8 cellular contexts compared by ENCODE assay signal in the genomic region with DNA sequence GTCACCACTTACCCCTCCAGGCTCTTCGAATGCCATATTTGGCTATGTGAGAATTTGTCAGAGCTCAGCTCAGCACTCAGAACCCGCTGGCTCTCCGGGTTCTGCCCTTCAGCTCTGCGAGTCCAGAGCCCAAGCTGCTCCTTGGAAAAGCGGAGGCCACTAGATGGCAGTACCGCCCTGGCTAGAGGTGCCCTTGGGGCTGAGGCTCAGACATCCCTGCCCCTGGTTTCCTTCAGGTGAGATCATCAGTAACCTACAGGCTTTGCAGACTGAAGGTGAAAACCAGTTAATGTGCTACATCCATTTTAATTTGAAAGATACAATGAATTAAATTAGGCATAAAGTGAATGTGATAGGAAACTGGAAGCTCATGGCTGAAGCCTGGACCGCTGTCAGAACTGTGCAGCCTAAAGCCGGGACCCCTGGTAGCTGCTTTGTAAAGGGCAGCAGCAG.
DNase-seq lines count a peak whose midpoint lies in the region; ATAC-seq, FAIRE-seq and TF ChIP-seq lines count a peak whose summit lies in the region.

No MANE protein-coding gene starts in this region.

- FAIRE-seq in HTR-8/SVneo (lab: Jason Lieb, UNC), result peak; percentile 49

- H3K9me3 ChIP-seq in PC-9 (ENCODE audit: insufficient read depth, low read depth), result no peaks in the 10 kb centered on the region
- H3K9me3 ChIP-seq in osteoblast (ENCODE audit: low read depth, low read length), result no peaks in the 10 kb centered on the region
- no peaks in the 10 kb centered on the region for H3K9me3 ChIP-seq in upper lobe of left lung

- TF ChIP-seq CTCF in PC-9 (conservative IDR thresholded peaks at IDR 0.05) (peak; percentile 93), foreskin fibroblast (IDR thresholded peaks at IDR 0.05; ENCODE audit: low read depth, low read length) (peak; percentile 93), osteoblast (IDR thresholded peaks at IDR 0.05; ENCODE audit: extremely low read depth, low read depth, low read length) (peak; percentile 89), upper lobe of left lung (IDR thresholded peaks at IDR 0.05) (peak; percentile 19 to 63 (median 56))

- H3K4me2 ChIP-seq in PC-9, result no peak overlapping the region
- H3K4me2 ChIP-seq in osteoblast (ENCODE audit: insufficient read depth, low read length), result no peak overlapping the region

- CTCF ChIA-PET in PC-9 (lab: Charles Lee), result interaction anchor here (0.6 to 2.3 kb wide), 9 partner anchors 13 to 1282 kb away, joined by 3 to 31 read pairs (median 3); no protein-coding TSS in a partner anchor

- H4K20me1 ChIP-seq in PC-9 (ENCODE audit: insufficient read depth), result peaks cover 21% of the 10 kb centered on the region
- peaks cover 11% of the 10 kb centered on the region for H4K20me1 ChIP-seq in osteoblast (ENCODE audit: insufficient read depth, low read length)

- WGBS in upper lobe of left lung, 2 donors, result 45 to 47% methylated on average over 8 of the region's 8 CpGs

- H3K79me2 ChIP-seq in PC-9 (ENCODE audit: low read depth), result no peaks in the 10 kb centered on the region
- H3K79me2 ChIP-seq in osteoblast (ENCODE audit: insufficient read depth, low read length), result no peaks in the 10 kb centered on the region

- H3K27me3 ChIP-seq in PC-9 (ENCODE audit: insufficient read depth, low read depth) (no peaks in the 10 kb centered on the region), osteoblast (ENCODE audit: insufficient read depth, low read length) (no peaks in the 10 kb centered on the region), upper lobe of left lung (no peaks in the 10 kb centered on the region)

- H3K36me3 ChIP-seq in PC-9 (ENCODE audit: low read depth), result no peaks in the 10 kb centered on the region
- peaks cover 3% of the 10 kb centered on the region for H3K36me3 ChIP-seq in osteoblast (ENCODE audit: insufficient read depth, low read length)
- no peaks in the 10 kb centered on the region for H3K36me3 ChIP-seq in upper lobe of left lung

- H3K27ac ChIP-seq in PC-9 (no peak overlapping the region), osteoblast (ENCODE audit: low read depth, low read length) (no peak overlapping the region), upper lobe of left lung (no peak overlapping the region)

- H2AFZ ChIP-seq in PC-9 (no peak overlapping the region), osteoblast (ENCODE audit: low read length) (no peak overlapping the region)

- POLR2A ChIA-PET in PC-9 (lab: Charles Lee; ENCODE audit: unreplicated experiment), result interaction anchor here (0.5 to 0.6 kb wide), 2 partner anchors 287 to 396 kb away, joined by 4 to 7 read pairs; no protein-coding TSS in a partner anchor

- H3K4me3 ChIP-seq in PC-9 (no peak overlapping the region), foreskin fibroblast (ENCODE audit: low read depth in 1 of 2, low read length in 2 of 2) (no peak overlapping the region), osteoblast (ENCODE audit: insufficient read depth, low read length) (no peak overlapping the region), upper lobe of left lung (no peak overlapping the region)

- ATAC-seq in upper lobe of left lung (ENCODE audit: low FRiP score in 2 of 2), result peak; percentile 52 to 73

- DNase-seq in SIG-M5 treated with dmso at 0.1 percent for 504 hours (lab: John Stamatoyannopoulos, UW; ENCODE audit: unreplicated experiment), result peak; percentile 31
- no peak for DNase-seq in SIG-M5 (lab: John Stamatoyannopoulos, UW)
- peak; percentile 77 for DNase-seq in HTR-8/SVneo (ENCODE audit: insufficient read length, low spot score)
- DNase-seq in PC-9, result peak; percentile 66 to 87
- DNase-seq in activated T-helper 9 cell treated with anti-CD3 and anti-CD28 coated beads, Interleukin-2, amount 50 U/mL, for 16 hours (ENCODE audit: low read depth), result peak; percentile 6
- peak; percentile 45 to 80 for DNase-seq in foreskin fibroblast
- DNase-seq in osteoblast (ENCODE audit: insufficient read length, low spot score, missing footprints), result no peak
- DNase-seq in upper lobe of left lung, result peak in 1 of 2 donors; percentile 64

- no peak for TF ChIP-seq EP300 in upper lobe of left lung (IDR thresholded peaks at IDR 0.05)

- TF ChIP-seq POLR2A in upper lobe of left lung (IDR thresholded peaks at IDR 0.05), result no peak

- no TSS peak for BruUV-seq in PC-9 (replicated peaks; lab: Mats Ljungman, UMichigan)

- peaks cover 15% of the 10 kb centered on the region; the same call in 1 of the 2 replicates for H3F3A ChIP-seq in PC-9 (ENCODE audit: insufficient read depth, low read depth)

- intact Hi-C loops in PC-9 (cut with micrococcal nuclease; ENCODE audit: unreplicated experiment), result loop anchor here (1.0 to 10.0 kb wide), 3 partner anchors 402 to 1283 kb away; no protein-coding TSS in a partner anchor

- H3K4me1 ChIP-seq in PC-9 (replicated peaks; ENCODE audit: insufficient read depth) (no peaks in the 10 kb centered on the region), osteoblast (ENCODE audit: insufficient read depth, low read length) (no peaks in the 10 kb centered on the region), upper lobe of left lung (no peaks in the 10 kb centered on the region)

- H3K9me2 ChIP-seq in PC-9 (ENCODE audit: insufficient read depth), result no peaks in the 10 kb centered on the region

Comparison
In these comparisons a context has a peak if more than half of its experiments do, and no peak if none do; other contexts are left out.
1. DNase-seq: peak in SIG-M5 treated with dmso at 0.1 percent for 504 hours (single experiment), HTR-8/SVneo (single experiment), PC-9 (2 of 2), activated T-helper 9 cell treated with anti-CD3 and anti-CD28 coated beads, Interleukin-2, amount 50 U/mL, for 16 hours (single experiment) and foreskin fibroblast (2 of 2); none in SIG-M5 (single experiment) and osteoblast (single experiment).
2. Peak in every context shown above with its lines, with median percentiles within 50 percentile points of each other: CTCF ChIP-seq.